Comparison of ENCODE assay signal across 1 cellular context in the genomic region with DNA sequence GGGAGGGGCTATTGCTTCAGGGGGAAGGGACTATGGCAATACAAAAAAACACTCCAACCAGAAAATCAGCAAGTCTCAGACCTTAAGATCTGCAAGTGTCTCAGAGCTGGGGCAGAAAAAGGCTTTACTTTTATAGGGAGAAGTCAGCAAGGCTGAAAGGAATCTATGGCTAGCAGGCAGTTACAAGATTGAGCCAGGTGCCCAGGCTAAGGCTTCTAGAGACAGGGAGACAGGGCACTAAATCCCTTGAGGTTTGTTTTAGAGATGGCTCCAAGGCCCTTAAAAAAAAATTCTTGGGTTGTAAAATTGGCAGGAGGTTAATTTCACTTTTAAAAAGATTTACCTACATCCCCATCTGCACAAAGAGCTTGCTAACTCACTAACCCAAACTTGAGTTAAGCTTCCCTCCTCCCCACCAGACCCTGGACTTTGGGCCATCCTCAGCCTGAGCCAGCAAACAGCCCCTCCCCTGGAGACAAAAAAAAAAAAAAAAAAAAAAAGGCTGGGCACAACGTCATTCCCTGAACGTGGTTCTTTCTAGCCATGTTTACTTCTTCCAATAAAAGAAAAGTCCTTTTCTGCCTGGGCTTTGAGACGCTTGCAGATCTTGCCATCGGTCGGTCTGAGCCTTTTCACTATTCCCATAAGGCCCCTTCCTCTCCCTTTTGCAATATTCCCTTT.
TF ChIP-seq lines count a peak whose summit lies in the region.

No MANE protein-coding gene starts in this region.

TF ChIP-seq in HepG2, 621 proteins besides CTCF, POLR2A, EP300 and RAD21 (continued from another document and continues in another):
- TF ChIP-seq ZNF776 (CRISPR knock-in tag; IDR thresholded peaks at IDR 0.05), result no peak
- TF ChIP-seq CENPT (CRISPR knock-in tag; IDR thresholded peaks at IDR 0.05; ENCODE audit: low read depth), result no peak
- TF ChIP-seq, protein P1, sequence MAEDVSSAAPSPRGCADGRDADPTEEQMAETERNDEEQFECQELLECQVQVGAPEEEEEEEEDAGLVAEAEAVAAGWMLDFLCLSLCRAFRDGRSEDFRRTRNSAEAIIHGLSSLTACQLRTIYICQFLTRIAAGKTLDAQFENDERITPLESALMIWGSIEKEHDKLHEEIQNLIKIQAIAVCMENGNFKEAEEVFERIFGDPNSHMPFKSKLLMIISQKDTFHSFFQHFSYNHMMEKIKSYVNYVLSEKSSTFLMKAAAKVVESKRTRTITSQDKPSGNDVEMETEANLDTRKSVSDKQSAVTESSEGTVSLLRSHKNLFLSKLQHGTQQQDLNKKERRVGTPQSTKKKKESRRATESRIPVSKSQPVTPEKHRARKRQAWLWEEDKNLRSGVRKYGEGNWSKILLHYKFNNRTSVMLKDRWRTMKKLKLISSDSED (CRISPR knock-in tag; IDR thresholded peaks at IDR 0.05), result no peak
- no peak for TF ChIP-seq SPEN (CRISPR knock-in tag; IDR thresholded peaks at IDR 0.05; ENCODE audit: low read depth)
- no peak for TF ChIP-seq GTF2F1 (IDR thresholded peaks at IDR 0.05; ENCODE audit: low read length)
- no peak for TF ChIP-seq EEA1 (CRISPR knock-in tag; IDR thresholded peaks at IDR 0.05; ENCODE audit: borderline replicate concordance)
- no peak for TF ChIP-seq SNAI1 (CRISPR knock-in tag; IDR thresholded peaks at IDR 0.05; ENCODE audit: borderline replicate concordance)
- no peak for TF ChIP-seq RBM39 (IDR thresholded peaks at IDR 0.05; ENCODE audit: low read depth, low read length, poor library complexity, severe bottlenecking)
- TF ChIP-seq MAFG (CRISPR knock-in tag; IDR thresholded peaks at IDR 0.05), result no peak
- TF ChIP-seq, protein P2, sequence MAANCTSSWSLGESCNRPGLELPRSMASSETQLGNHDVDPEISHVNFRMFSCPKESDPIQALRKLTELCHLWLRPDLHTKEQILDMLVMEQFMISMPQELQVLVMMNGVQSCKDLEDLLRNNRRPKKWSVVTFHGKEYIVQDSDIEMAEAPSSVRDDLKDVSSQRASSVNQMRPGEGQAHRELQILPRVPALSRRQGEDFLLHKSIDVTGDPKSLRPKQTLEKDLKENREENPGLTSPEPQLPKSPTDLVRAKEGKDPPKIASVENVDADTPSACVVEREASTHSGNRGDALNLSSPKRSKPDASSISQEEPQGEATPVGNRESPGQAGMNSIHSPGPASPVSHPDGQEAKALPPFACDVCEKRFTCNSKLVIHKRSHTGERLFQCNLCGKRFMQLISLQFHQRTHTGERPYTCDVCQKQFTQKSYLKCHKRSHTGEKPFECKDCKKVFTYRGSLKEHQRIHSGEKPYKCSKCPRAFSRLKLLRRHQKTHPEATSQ (CRISPR knock-in tag; IDR thresholded peaks at IDR 0.05; ENCODE audit: borderline replicate concordance), result no peak
- no peak for TF ChIP-seq REST (IDR thresholded peaks at IDR 0.05; ENCODE audit: borderline replicate concordance in 1 of 2, low read depth in 1 of 2, low read length in 2 of 2)
- no peak for TF ChIP-seq NFE2L2 (IDR thresholded peaks at IDR 0.05; ENCODE audit: low read length)
- TF ChIP-seq FIP1L1 (IDR thresholded peaks at IDR 0.05; ENCODE audit: borderline replicate concordance, insufficient read depth, low read depth, low read length), result no peak
- TF ChIP-seq TEAD2 (CRISPR knock-in tag; IDR thresholded peaks at IDR 0.05), result no peak
- TF ChIP-seq, protein P3, sequence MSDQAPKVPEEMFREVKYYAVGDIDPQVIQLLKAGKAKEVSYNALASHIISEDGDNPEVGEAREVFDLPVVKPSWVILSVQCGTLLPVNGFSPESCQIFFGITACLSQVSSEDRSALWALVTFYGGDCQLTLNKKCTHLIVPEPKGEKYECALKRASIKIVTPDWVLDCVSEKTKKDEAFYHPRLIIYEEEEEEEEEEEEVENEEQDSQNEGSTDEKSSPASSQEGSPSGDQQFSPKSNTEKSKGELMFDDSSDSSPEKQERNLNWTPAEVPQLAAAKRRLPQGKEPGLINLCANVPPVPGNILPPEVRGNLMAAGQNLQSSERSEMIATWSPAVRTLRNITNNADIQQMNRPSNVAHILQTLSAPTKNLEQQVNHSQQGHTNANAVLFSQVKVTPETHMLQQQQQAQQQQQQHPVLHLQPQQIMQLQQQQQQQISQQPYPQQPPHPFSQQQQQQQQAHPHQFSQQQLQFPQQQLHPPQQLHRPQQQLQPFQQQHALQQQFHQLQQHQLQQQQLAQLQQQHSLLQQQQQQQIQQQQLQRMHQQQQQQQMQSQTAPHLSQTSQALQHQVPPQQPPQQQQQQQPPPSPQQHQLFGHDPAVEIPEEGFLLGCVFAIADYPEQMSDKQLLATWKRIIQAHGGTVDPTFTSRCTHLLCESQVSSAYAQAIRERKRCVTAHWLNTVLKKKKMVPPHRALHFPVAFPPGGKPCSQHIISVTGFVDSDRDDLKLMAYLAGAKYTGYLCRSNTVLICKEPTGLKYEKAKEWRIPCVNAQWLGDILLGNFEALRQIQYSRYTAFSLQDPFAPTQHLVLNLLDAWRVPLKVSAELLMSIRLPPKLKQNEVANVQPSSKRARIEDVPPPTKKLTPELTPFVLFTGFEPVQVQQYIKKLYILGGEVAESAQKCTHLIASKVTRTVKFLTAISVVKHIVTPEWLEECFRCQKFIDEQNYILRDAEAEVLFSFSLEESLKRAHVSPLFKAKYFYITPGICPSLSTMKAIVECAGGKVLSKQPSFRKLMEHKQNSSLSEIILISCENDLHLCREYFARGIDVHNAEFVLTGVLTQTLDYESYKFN (CRISPR knock-in tag; conservative IDR thresholded peaks at IDR 0.05), result peak; percentile 60
- TF ChIP-seq SKIL (CRISPR knock-in tag; IDR thresholded peaks at IDR 0.05; ENCODE audit: borderline replicate concordance), result no peak
- no peak for TF ChIP-seq JUNB (CRISPR knock-in tag; IDR thresholded peaks at IDR 0.05; ENCODE audit: borderline replicate concordance)
- no peak for TF ChIP-seq SAP130 (CRISPR knock-in tag; IDR thresholded peaks at IDR 0.05; ENCODE audit: low read depth)
- TF ChIP-seq DNMT1 (CRISPR knock-in tag; IDR thresholded peaks at IDR 0.05), result no peak
- TF ChIP-seq ZNF251 (CRISPR knock-in tag; IDR thresholded peaks at IDR 0.05), result no peak
- no peak for TF ChIP-seq PTBP1 (IDR thresholded peaks at IDR 0.05; ENCODE audit: low read depth, low read length, poor library complexity, severe bottlenecking)
- no peak for TF ChIP-seq ZNF713 (CRISPR knock-in tag; IDR thresholded peaks at IDR 0.05)
- no peak for TF ChIP-seq ZNF101 (CRISPR knock-in tag; IDR thresholded peaks at IDR 0.05; ENCODE audit: borderline replicate concordance, low read depth)
- TF ChIP-seq ZNF7 (CRISPR knock-in tag; IDR thresholded peaks at IDR 0.05), result no peak
- TF ChIP-seq ELF4 (CRISPR knock-in tag; IDR thresholded peaks at IDR 0.05; ENCODE audit: borderline replicate concordance), result no peak
- no peak for TF ChIP-seq MED8 (CRISPR knock-in tag; IDR thresholded peaks at IDR 0.05; ENCODE audit: insufficient replicate concordance)
- TF ChIP-seq STAT5B (CRISPR knock-in tag; IDR thresholded peaks at IDR 0.05), result no peak
- TF ChIP-seq, protein P4, sequence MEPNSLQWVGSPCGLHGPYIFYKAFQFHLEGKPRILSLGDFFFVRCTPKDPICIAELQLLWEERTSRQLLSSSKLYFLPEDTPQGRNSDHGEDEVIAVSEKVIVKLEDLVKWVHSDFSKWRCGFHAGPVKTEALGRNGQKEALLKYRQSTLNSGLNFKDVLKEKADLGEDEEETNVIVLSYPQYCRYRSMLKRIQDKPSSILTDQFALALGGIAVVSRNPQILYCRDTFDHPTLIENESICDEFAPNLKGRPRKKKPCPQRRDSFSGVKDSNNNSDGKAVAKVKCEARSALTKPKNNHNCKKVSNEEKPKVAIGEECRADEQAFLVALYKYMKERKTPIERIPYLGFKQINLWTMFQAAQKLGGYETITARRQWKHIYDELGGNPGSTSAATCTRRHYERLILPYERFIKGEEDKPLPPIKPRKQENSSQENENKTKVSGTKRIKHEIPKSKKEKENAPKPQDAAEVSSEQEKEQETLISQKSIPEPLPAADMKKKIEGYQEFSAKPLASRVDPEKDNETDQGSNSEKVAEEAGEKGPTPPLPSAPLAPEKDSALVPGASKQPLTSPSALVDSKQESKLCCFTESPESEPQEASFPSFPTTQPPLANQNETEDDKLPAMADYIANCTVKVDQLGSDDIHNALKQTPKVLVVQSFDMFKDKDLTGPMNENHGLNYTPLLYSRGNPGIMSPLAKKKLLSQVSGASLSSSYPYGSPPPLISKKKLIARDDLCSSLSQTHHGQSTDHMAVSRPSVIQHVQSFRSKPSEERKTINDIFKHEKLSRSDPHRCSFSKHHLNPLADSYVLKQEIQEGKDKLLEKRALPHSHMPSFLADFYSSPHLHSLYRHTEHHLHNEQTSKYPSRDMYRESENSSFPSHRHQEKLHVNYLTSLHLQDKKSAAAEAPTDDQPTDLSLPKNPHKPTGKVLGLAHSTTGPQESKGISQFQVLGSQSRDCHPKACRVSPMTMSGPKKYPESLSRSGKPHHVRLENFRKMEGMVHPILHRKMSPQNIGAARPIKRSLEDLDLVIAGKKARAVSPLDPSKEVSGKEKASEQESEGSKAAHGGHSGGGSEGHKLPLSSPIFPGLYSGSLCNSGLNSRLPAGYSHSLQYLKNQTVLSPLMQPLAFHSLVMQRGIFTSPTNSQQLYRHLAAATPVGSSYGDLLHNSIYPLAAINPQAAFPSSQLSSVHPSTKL (CRISPR knock-in tag; IDR thresholded peaks at IDR 0.05), result no peak
- no peak for TF ChIP-seq U2AF2 (IDR thresholded peaks at IDR 0.05; ENCODE audit: low read depth, low read length)
- no peak for TF ChIP-seq SP1 (IDR thresholded peaks at IDR 0.05)
- TF ChIP-seq SP1 (CRISPR knock-in tag; IDR thresholded peaks at IDR 0.05), result no peak
- no peak for TF ChIP-seq ZNF264 (CRISPR knock-in tag; IDR thresholded peaks at IDR 0.05)
- TF ChIP-seq KDM6A (CRISPR knock-in tag; IDR thresholded peaks at IDR 0.05; ENCODE audit: low read depth), result no peak
- TF ChIP-seq, protein P5, sequence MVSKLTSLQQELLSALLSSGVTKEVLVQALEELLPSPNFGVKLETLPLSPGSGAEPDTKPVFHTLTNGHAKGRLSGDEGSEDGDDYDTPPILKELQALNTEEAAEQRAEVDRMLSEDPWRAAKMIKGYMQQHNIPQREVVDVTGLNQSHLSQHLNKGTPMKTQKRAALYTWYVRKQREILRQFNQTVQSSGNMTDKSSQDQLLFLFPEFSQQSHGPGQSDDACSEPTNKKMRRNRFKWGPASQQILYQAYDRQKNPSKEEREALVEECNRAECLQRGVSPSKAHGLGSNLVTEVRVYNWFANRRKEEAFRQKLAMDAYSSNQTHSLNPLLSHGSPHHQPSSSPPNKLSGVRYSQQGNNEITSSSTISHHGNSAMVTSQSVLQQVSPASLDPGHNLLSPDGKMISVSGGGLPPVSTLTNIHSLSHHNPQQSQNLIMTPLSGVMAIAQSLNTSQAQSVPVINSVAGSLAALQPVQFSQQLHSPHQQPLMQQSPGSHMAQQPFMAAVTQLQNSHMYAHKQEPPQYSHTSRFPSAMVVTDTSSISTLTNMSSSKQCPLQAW (CRISPR knock-in tag; IDR thresholded peaks at IDR 0.05), result no peak
- TF ChIP-seq ZNF225 (CRISPR knock-in tag; IDR thresholded peaks at IDR 0.05), result no peak
- TF ChIP-seq POLR2G (IDR thresholded peaks at IDR 0.05; ENCODE audit: low read depth, low read length), result no peak
- TF ChIP-seq ZNF180 (CRISPR knock-in tag; IDR thresholded peaks at IDR 0.05; ENCODE audit: borderline replicate concordance, low read depth), result no peak
- no peak for TF ChIP-seq CBX5 (CRISPR knock-in tag; IDR thresholded peaks at IDR 0.05; ENCODE audit: borderline replicate concordance)
- TF ChIP-seq MAZ (IDR thresholded peaks at IDR 0.05; ENCODE audit: borderline replicate concordance, low read depth, low read length), result 0 out of 2 replicates have a peak, but pooled peaks have one; percentile 20
- no peak for TF ChIP-seq MAZ (CRISPR knock-in tag; IDR thresholded peaks at IDR 0.05; ENCODE audit: low read depth)
- TF ChIP-seq MXD4 (CRISPR knock-in tag; IDR thresholded peaks at IDR 0.05), result no peak
- no peak for TF ChIP-seq ZNF230 (CRISPR knock-in tag; IDR thresholded peaks at IDR 0.05)
- no peak for TF ChIP-seq DR1 (CRISPR knock-in tag; IDR thresholded peaks at IDR 0.05)
- TF ChIP-seq, protein P6, sequence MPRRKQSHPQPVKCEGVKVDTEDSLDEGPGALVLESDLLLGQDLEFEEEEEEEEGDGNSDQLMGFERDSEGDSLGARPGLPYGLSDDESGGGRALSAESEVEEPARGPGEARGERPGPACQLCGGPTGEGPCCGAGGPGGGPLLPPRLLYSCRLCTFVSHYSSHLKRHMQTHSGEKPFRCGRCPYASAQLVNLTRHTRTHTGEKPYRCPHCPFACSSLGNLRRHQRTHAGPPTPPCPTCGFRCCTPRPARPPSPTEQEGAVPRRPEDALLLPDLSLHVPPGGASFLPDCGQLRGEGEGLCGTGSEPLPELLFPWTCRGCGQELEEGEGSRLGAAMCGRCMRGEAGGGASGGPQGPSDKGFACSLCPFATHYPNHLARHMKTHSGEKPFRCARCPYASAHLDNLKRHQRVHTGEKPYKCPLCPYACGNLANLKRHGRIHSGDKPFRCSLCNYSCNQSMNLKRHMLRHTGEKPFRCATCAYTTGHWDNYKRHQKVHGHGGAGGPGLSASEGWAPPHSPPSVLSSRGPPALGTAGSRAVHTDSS (CRISPR knock-in tag; conservative IDR thresholded peaks at IDR 0.05), result no peak
